In the genomic region with DNA sequence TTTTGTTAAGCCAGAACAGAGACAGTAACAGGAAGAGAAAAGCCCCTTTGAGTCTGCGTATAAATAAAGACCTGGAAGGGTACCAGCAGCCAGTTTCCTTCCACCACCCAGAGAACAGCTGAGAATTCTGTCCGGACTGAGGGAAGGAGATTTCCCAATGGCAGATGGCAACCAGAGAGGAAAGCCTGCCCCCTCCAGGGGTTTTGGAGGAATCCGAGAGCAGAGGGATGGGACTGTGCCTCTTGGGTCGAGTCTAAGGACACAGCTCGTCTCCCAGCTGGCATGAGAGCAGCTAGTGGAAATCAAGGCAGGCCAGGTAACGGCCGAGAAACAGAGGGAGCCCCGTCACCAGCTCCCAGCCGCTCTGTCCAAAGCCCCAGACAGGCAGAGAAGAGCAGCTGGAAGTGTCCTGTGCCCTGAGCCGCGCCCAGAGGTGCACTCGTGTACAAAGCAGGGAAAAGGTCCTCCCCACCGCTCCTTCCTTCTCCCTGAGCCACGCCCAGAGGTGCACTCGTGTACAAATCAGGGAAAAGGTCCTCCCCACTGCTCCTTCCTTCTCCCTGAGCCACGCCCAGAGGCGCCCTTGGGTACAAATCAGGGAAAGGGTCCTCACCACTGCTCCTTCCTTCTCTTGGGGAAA, we compare ENCODE assay signal across 14 cellular contexts.
A peak's percentile ranks its signal among the peaks of the same experiment; 100 is the strongest.
DNase-seq lines count a peak whose midpoint lies in the region; ATAC-seq, FAIRE-seq and TF ChIP-seq lines count a peak whose summit lies in the region.
"Had no signal": no experiment of that assay in that cellular context is flagged by ENCODE, and none has a peak within 500 bp of the region (broad histone marks: within the 10 kb centered on the region; RNA-seq: fewer than 3 reads in every experiment).

No MANE protein-coding gene starts in this region.

- no peaks in the 10 kb centered on the region for H3K36me3 ChIP-seq in endodermal cell (ENCODE audit: control insufficient read depth, insufficient read depth, low read length)
- no peaks in the 10 kb centered on the region for H3K36me3 ChIP-seq in kidney (ENCODE audit: control insufficient read depth in 1 of 2, insufficient read depth in 2 of 2, low read length in 2 of 2)

- intact Hi-C loops in kidney (cut with DNase I), result no loop called here

- no peak for ATAC-seq in HG02970 (IDR thresholded peaks at IDR 0.05; ENCODE audit: low FRiP score, unreplicated experiment)
- ATAC-seq: naive thymus-derived CD8-positive, alpha-beta T cell had no signal

- H3K27me3 ChIP-seq in endodermal cell (ENCODE audit: control insufficient read depth, insufficient read depth, low read length, poor library complexity, severe bottlenecking), result no peaks in the 10 kb centered on the region

- H3K4me3 ChIP-seq in AG10803 (ENCODE audit: low read length) (no peak overlapping the region), endodermal cell (ENCODE audit: low read length) (no peak overlapping the region), kidney (ENCODE audit: low read length in 2 of 2) (no peak overlapping the region)

- H3K27me3 Mint-ChIP-seq in endodermal cell (ENCODE audit: insufficient read depth), result peaks cover 2% of the 10 kb centered on the region
- H3K27me3 Mint-ChIP-seq: naive thymus-derived CD8-positive, alpha-beta T cell had no signal

- no peak overlapping the region for H3K27ac Mint-ChIP-seq in endodermal cell
- H3K27ac Mint-ChIP-seq: activated T-helper 2 cell treated with anti-CD3 and anti-CD28 coated beads, Interferon-gamma antibody, Interleukin-2, Interleukin-4, amounts not matched to agents 10 μg/mL and 5 μg/mL and 100 μg/mL, durations not matched to agents 14 hours and 24 hours and 36 hours had no signal

- TF ChIP-seq CTCF in AG10803 (conservative IDR thresholded peaks at IDR 0.05; ENCODE audit: low read length) (peak; percentile 40), endodermal cell (conservative IDR thresholded peaks at IDR 0.05) (peak; percentile 61), kidney (IDR thresholded peaks at IDR 0.05; ENCODE audit: borderline replicate concordance, extremely low read depth, insufficient read depth) (no peak)

- 82 to 86% methylated on average over 11 to 17 of the region's 17 CpGs for WGBS in endodermal cell (ENCODE audit: insufficient coverage in 1 of 2, insufficient read length in 1 of 2), 2 experiments

- no peaks in the 10 kb centered on the region for H3K9me3 Mint-ChIP-seq in endodermal cell
- H3K9me3 Mint-ChIP-seq: activated T-helper 2 cell treated with anti-CD3 and anti-CD28 coated beads, Interferon-gamma antibody, Interleukin-2, Interleukin-4, amounts not matched to agents 10 μg/mL and 5 μg/mL and 100 μg/mL, durations not matched to agents 14 hours and 24 hours and 36 hours had no signal

- DNase-seq in AG10803 (ENCODE audit: low read depth), result peak; percentile 42
- DNase-seq in LHCN-M2 (ENCODE audit: low read depth), result peak; percentile 84
- peak; percentile 73 for DNase-seq in endodermal cell
- peak; percentile 97 for DNase-seq in myocyte (ENCODE audit: low read depth)
- no peak for DNase-seq in kidney
- no peak for DNase-seq in putamen (ENCODE audit: low spot score)
- DNase-seq in NCI-H1436 treated with DMSO at 0.1 percent for 48 hours (lab: John Stamatoyannopoulos, UW), result no peak
- DNase-seq: hypothalamus; NCI-H2081 treated with DMSO at 0.1 percent for 48 hours; stimulated activated CD8-positive, alpha-beta memory T cell treated with anti-CD3 and anti-CD28 coated beads, Interleukin-4, amount 100 ng/mL, for 48 hours had no signal

- H3K27ac ChIP-seq in endodermal cell (ENCODE audit: low read depth, low read length), result no peak overlapping the region
- H3K27ac ChIP-seq in kidney (ENCODE audit: low read depth in 2 of 2, low read length in 2 of 2), result no peak overlapping the region

- no peak overlapping the region for H3K9ac ChIP-seq in endodermal cell (ENCODE audit: extremely low read depth, low read length, poor library complexity, severe bottlenecking)
- no peak overlapping the region for H3K9ac ChIP-seq in kidney (ENCODE audit: low read length in 2 of 2)

- H3K4me1 Mint-ChIP-seq in endodermal cell, result no peaks in the 10 kb centered on the region

- H3K36me3 Mint-ChIP-seq in endodermal cell (ENCODE audit: low read depth), result no peaks in the 10 kb centered on the region
- H3K36me3 Mint-ChIP-seq: naive thymus-derived CD8-positive, alpha-beta T cell had no signal

- no peak overlapping the region for H3K4me3 Mint-ChIP-seq in endodermal cell
- H3K4me3 Mint-ChIP-seq: naive thymus-derived CD8-positive, alpha-beta T cell had no signal

- H3K4me1 ChIP-seq in endodermal cell (ENCODE audit: control insufficient read depth, insufficient read depth, low read length) (no peaks in the 10 kb centered on the region), kidney (ENCODE audit: control insufficient read depth in 1 of 2, insufficient read depth in 1 of 2, low read depth in 1 of 2, low read length in 2 of 2) (no peaks in the 10 kb centered on the region)

- FAIRE-seq in kidney (lab: Jason Lieb, UNC), result no peak
- FAIRE-seq: GM12891 had no signal

- H3K9me3 ChIP-seq in endodermal cell (ENCODE audit: control insufficient read depth, low read length), result no peaks in the 10 kb centered on the region
- H3K9me3 ChIP-seq in kidney (ENCODE audit: control insufficient read depth in 1 of 2, low read length in 2 of 2), result no peaks in the 10 kb centered on the region

Comparison
In these comparisons a context has a peak if more than half of its experiments do, and no peak if none do; other contexts are left out.
1. DNase-seq: peak in AG10803 (single experiment), LHCN-M2 (single experiment), endodermal cell (single experiment) and myocyte (single experiment); none in kidney (single experiment), putamen (single experiment) and NCI-H1436 treated with DMSO at 0.1 percent for 48 hours (single experiment).